ENCODE assay signal across 9 cellular contexts in genomic region chr22:40180403-40180802, GRCh38. TPM values are rescaled to one million over a fixed set of nuclear protein-coding genes. Genes with fewer than 3 reads are reported as not detected.
DNase-seq lines count a peak whose midpoint lies in the region; ATAC-seq, FAIRE-seq and TF ChIP-seq lines count a peak whose summit lies in the region.
"Had no signal": no experiment of that assay in that cellular context is flagged by ENCODE, and none has a peak within 500 bp of the region (broad histone marks: within the 10 kb centered on the region; RNA-seq: fewer than 3 reads in every experiment).

No MANE protein-coding gene starts in this region.

- no peaks in the 10 kb centered on the region for H3K9me3 Mint-ChIP-seq in activated naive CD8-positive, alpha-beta T cell (ENCODE audit: low read depth)

- peaks cover 97% of the 10 kb centered on the region for H3K4me1 ChIP-seq in left ventricle myocardium inferior
- H3K4me1 ChIP-seq in keratinocyte (ENCODE audit: control insufficient read depth, extremely low read depth, insufficient read depth, low read length), result peaks cover 38% of the 10 kb centered on the region
- H3K4me1 ChIP-seq in uterus, result peaks cover 0 to 11% of the 10 kb centered on the region in 2 donors

- no peak for TF ChIP-seq POLR2A in uterus (IDR thresholded peaks at IDR 0.05)

- DNase-seq in left ventricle myocardium inferior, result no peak
- DNase-seq in cardiac septum (ENCODE audit: low spot score), result no peak
- no peak for DNase-seq in keratinocyte (ENCODE audit: low read depth, low spot score)
- DNase-seq in uterus, result no peak
- DNase-seq in GOT3 (lab: John Stamatoyannopoulos, UW), result no peak
- DNase-seq: activated effector memory CD4-positive, alpha-beta T cell treated with anti-CD3 and anti-CD28 coated beads, Interleukin-2, amount 50 U/mL, for 16 hours had no signal

- dilution Hi-C loops in keratinocyte (cut with MboI; ENCODE audit: extremely low pct_ligation_motif_present, low sequenced_read_pairs), result no loop called here

- H3K27ac Mint-ChIP-seq in activated naive CD8-positive, alpha-beta T cell, result peak overlapping the region; percentile 77

- H3K27me3 Mint-ChIP-seq in activated naive CD8-positive, alpha-beta T cell, result no peaks in the 10 kb centered on the region

- no peak for ATAC-seq in GM18873 (IDR thresholded peaks at IDR 0.05; ENCODE audit: low FRiP score, unreplicated experiment)
- no peak for ATAC-seq in activated CD4-positive, CD25-positive, alpha-beta regulatory T cell treated with anti-CD3 and anti-CD28 coated beads, Interleukin-2, amount 50 U/mL, for 24 hours

- intact Hi-C loops in left ventricle myocardium inferior (cut with micrococcal nuclease) (loop anchor here (10.0 kb wide), 1 partner anchor 126 kb away; no protein-coding TSS in a partner anchor), cardiac septum (cut with DNase I) (no loop called here), uterus (cut with DNase I; ENCODE audit: low total_unique reads) (no loop called here)

- peak overlapping the region; percentile 81 for H3K4me2 ChIP-seq in keratinocyte (ENCODE audit: control insufficient read depth, extremely low read depth, insufficient read depth, low read depth, low read length)

- H2AFZ ChIP-seq in keratinocyte (ENCODE audit: control insufficient read depth, low read length), result no peak overlapping the region

- H3K36me3 ChIP-seq in left ventricle myocardium inferior, result no peaks in the 10 kb centered on the region
- H3K36me3 ChIP-seq in keratinocyte (ENCODE audit: control insufficient read depth in 2 of 2, extremely low read depth in 1 of 2, insufficient read depth in 2 of 2, low read length in 2 of 2), result no peaks in the 10 kb centered on the region
- H3K36me3 ChIP-seq in uterus, result no peaks in the 10 kb centered on the region

- peaks cover 6% of the 10 kb centered on the region for H3K36me3 Mint-ChIP-seq in activated naive CD8-positive, alpha-beta T cell

- H3K27me3 ChIP-seq in left ventricle myocardium inferior (ENCODE audit: low read depth) (no peaks in the 10 kb centered on the region), keratinocyte (ENCODE audit: control insufficient read depth, extremely low read depth, insufficient read depth, low read length) (no peaks in the 10 kb centered on the region), uterus (no peaks in the 10 kb centered on the region)

- H3K4me3 ChIP-seq in left ventricle myocardium inferior (peak overlapping the region; percentile 78), keratinocyte (ENCODE audit: control insufficient read depth in 2 of 3, extremely low read depth in 1 of 3, insufficient read depth in 2 of 3, low read depth in 1 of 3, low read length in 3 of 3) (peak overlapping the region in 2 of 3 experiments; percentile 87 to 96), uterus (no peak overlapping the region)

- H3K79me2 ChIP-seq in keratinocyte (ENCODE audit: control insufficient read depth, insufficient read depth, low read length), result peaks cover 67% of the 10 kb centered on the region

- H4K20me1 ChIP-seq in keratinocyte (ENCODE audit: control insufficient read depth, extremely low read depth, insufficient read depth, low read length), result no peaks in the 10 kb centered on the region

- peaks cover 78% of the 10 kb centered on the region for H3K4me1 Mint-ChIP-seq in activated naive CD8-positive, alpha-beta T cell (ENCODE audit: low read depth)

- H3K27ac ChIP-seq in left ventricle myocardium inferior (replicated peaks) (peak overlapping the region; percentile 93), keratinocyte (ENCODE audit: control insufficient read depth, insufficient read depth, low read length) (no peak overlapping the region), uterus (peak overlapping the region; percentile 84 to 87)

- H3K9me1 ChIP-seq in keratinocyte (ENCODE audit: control insufficient read depth, extremely low read depth, insufficient read depth, low read length), result no peaks in the 10 kb centered on the region

- FAIRE-seq in keratinocyte (lab: Jason Lieb, UNC), result no peak

- H3K9me3 ChIP-seq in left ventricle myocardium inferior (replicated peaks) (no peaks in the 10 kb centered on the region), keratinocyte (ENCODE audit: control insufficient read depth, low read depth, low read length) (no peaks in the 10 kb centered on the region), uterus (no peaks in the 10 kb centered on the region)

- H3K9ac ChIP-seq in keratinocyte (ENCODE audit: control insufficient read depth, extremely low read depth, insufficient read depth, low read length), result no peak overlapping the region

- TF ChIP-seq CTCF in left ventricle myocardium inferior (IDR thresholded peaks at IDR 0.05; ENCODE audit: borderline replicate concordance) (no peak), keratinocyte (optimal IDR thresholded peaks at IDR 0.05 in 1 of 3, IDR thresholded peaks at IDR 0.05 in 1 of 3, conservative IDR thresholded peaks at IDR 0.05 in 1 of 3; ENCODE audit: extremely low read depth in 1 of 3, insufficient read depth in 2 of 3, low read length in 3 of 3) (no peak), uterus (IDR thresholded peaks at IDR 0.05) (no peak)

- H3K4me3 Mint-ChIP-seq in activated naive CD8-positive, alpha-beta T cell, result peak overlapping the region; percentile 93

RNA-seq across cellular contexts. Expression of gene TNRC6B, which starts 2.7 kb away (rescaled TPM):
- total RNA-seq in left ventricle myocardium inferior (43.8 TPM), cardiac septum (40.2 TPM), uterus (10 to 100 TPM; 10.5 to 76.0 (median 37.2) TPM)
- 5.6 to 6.2 TPM (median 5.9 TPM) in 3 replicates for polyA plus RNA-seq in keratinocyte
- polyA plus RNA-seq in keratinocyte (2011; ENCODE audit: low read depth), result 14.4 TPM
- 2.9 and 3.2 TPM in 2 replicates for polyA plus RNA-seq in keratinocyte (2011; cell fraction: cytosol; rRNA removed)
- 15.5 and 19.1 TPM in 2 replicates for polyA plus RNA-seq in keratinocyte (2011; cell fraction: nucleus; rRNA removed)
- polyA plus RNA-seq in keratinocyte (2012; ENCODE audit: low replicate concordance), result 4.6 and 7.8 TPM in 2 replicates
- polyA minus RNA-seq in keratinocyte, result 32.5 to 38.7 TPM (median 34.5 TPM) in 3 replicates
- 14.2 TPM for polyA minus RNA-seq in keratinocyte (2011; cell fraction: cytosol; rRNA and poly(A)+ RNA removed)
- polyA minus RNA-seq in keratinocyte (2011; cell fraction: nucleus; rRNA and poly(A)+ RNA removed), result 33.3 and 61.8 TPM in 2 replicates

Comparison
In these comparisons a context has a peak if more than half of its experiments do, and no peak if none do; other contexts are left out.
1. H3K4me3 ChIP-seq: peak in left ventricle myocardium inferior (single experiment) and keratinocyte (2 of 3); none in uterus (0 of 2).